ENCODE assay signal across 5 cellular contexts in the genomic region with DNA sequence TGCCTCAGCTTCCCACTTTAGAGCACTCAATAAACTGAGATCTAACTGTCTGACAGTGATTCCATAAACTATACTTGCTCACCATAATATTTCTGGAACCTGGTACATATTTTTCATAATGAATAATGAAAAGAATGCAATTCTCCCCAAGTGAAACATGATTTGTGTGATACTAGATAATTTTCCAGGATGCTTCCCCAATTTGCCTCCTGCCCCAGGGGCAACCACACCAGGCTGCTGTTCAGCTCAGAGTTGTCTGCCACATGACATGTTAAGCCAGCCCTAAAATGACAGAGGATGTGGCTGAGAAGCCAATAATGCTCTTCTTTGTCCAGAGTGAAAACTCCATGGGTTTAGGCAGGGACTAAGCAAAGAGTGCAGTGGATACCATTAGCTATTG.
"Had no signal": no experiment of that assay in that cellular context is flagged by ENCODE, and none has a peak within 500 bp of the region (broad histone marks: within the 10 kb centered on the region; RNA-seq: fewer than 3 reads in every experiment).

No MANE protein-coding gene starts in this region.

- DNase-seq: IMR-90, KBM-7 had no signal

- ATAC-seq: HepG2, K562 had no signal

- H3K4me3 ChIP-seq: K562 had no signal

- H3K27ac ChIP-seq: HL-60 had no signal
